Comparison of ENCODE assay signal across 10 cellular contexts in genomic region chr13:87169337-87169736, GRCh38.
"Had no signal": no experiment of that assay in that cellular context is flagged by ENCODE, and none has a peak within 500 bp of the region (broad histone marks: within the 10 kb centered on the region; RNA-seq: fewer than 3 reads in every experiment).

No MANE protein-coding gene starts in this region.

- ATAC-seq: HCT116 had no signal

- H3K27ac ChIP-seq: GM23248, KMS-11 had no signal

- H3K36me3 ChIP-seq: HAP-1 had no signal

- H3K4me3 ChIP-seq: GM23248, HAP-1 had no signal

- H3K9me3 ChIP-seq: HAP-1 had no signal

- FAIRE-seq: HTR-8/SVneo had no signal

- H3K9ac ChIP-seq: GM23248, KMS-11 had no signal

- H2AFZ ChIP-seq: GM23248 had no signal

- H3K4me2 ChIP-seq: KMS-11 had no signal

- H3K4me1 ChIP-seq: HAP-1 had no signal

- DNase-seq: GM23248, GOT3, H7, HFFc6, Karpas-422, KBM-7 had no signal
